8 cellular contexts compared by ENCODE assay signal in the genomic region with DNA sequence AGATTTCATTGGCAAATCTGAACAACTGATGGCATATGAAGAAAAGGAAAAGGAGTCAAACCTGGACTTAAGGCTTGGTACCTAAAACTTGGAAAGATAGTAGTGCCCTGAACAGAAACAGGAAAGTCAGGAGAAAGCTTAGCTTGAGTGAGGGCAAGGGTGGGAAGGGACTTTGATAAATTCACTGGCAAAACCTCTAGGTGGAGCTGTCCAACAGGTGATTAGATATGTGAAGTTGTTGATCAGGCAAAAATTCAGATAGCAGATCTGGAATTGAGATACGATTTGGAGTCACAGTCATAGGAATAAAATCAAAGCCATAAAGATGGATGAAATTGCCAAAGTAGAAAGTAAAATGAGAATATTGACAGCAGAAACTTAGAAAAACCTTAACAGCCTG. TPM values are rescaled to one million over a fixed set of nuclear protein-coding genes. Genes with fewer than 3 reads are reported as not detected.
DNase-seq lines count a peak whose midpoint lies in the region; ATAC-seq, FAIRE-seq and TF ChIP-seq lines count a peak whose summit lies in the region.

No MANE protein-coding gene starts in this region.

- no peak overlapping the region for H3K4me3 Mint-ChIP-seq in activated T-helper 17 cell treated with anti-CD3 and anti-CD28 coated beads, Interleukin-2, amount 50 U/mL, for 72 hours

- POLR2A ChIA-PET in HEK293 (lab: Yijun Ruan, JAX) = no interaction called here

- peaks cover 6% of the 10 kb centered on the region for H3K4me1 Mint-ChIP-seq in activated T-helper 17 cell treated with anti-CD3 and anti-CD28 coated beads, Interleukin-2, amount 50 U/mL, for 72 hours

- no peak overlapping the region for H3K4me3 ChIP-seq in HEK293 (ENCODE audit: low read depth, low read length)

- FAIRE-seq in A204.1 (lab: Jason Lieb, UNC) = peak; percentile 43

- H3K4me1 ChIP-seq in HEK293 (ENCODE audit: control insufficient read depth, insufficient read depth, low read length) = no peaks in the 10 kb centered on the region

- no peaks in the 10 kb centered on the region for H3K36me3 ChIP-seq in HEK293 (ENCODE audit: control insufficient read depth in 2 of 2, insufficient read depth in 1 of 2, low read length in 2 of 2)

- CTCF ChIA-PET in HEK293 (lab: Yijun Ruan, JAX) = interaction anchor here (0.6 to 3.1 kb wide), 23 partner anchors 8 to 1816 kb away, joined by 3 to 23 read pairs (median 4); no protein-coding TSS in a partner anchor

- DNase-seq in DMS79 (lab: John Stamatoyannopoulos, UW) (peak; percentile 6), NCI-H2196 (lab: John Stamatoyannopoulos, UW; ENCODE audit: unreplicated experiment) (peak; percentile 55), left ventricle myocardium superior (no peak)
- peak in 2 of 3 experiments; percentile 13 to 58 for DNase-seq in stimulated activated CD4-positive, alpha-beta T cell treated with anti-CD3 and anti-CD28 coated beads, TNF-alpha, amount 100 ng/mL, for 24 hours (ENCODE audit: low read depth in 3 of 3)

- no peak for TF ChIP-seq CTCF in HEK293 (tag by site-specific recombination; IDR thresholded peaks at IDR 0.05)

- intact Hi-C loops in left ventricle myocardium superior (cut with micrococcal nuclease) = no loop called here

- H3K9me3 ChIP-seq in HEK293 (ENCODE audit: control insufficient read depth, insufficient read depth, low read depth, low read length) = no peaks in the 10 kb centered on the region

- H3K9me3 Mint-ChIP-seq in activated T-helper 17 cell treated with anti-CD3 and anti-CD28 coated beads, Interleukin-2, amount 50 U/mL, for 72 hours = no peaks in the 10 kb centered on the region

- H3K27ac Mint-ChIP-seq in activated T-helper 17 cell treated with anti-CD3 and anti-CD28 coated beads, Interleukin-2, amount 50 U/mL, for 72 hours = no peak overlapping the region

- no peaks in the 10 kb centered on the region for H3K36me3 Mint-ChIP-seq in activated T-helper 17 cell treated with anti-CD3 and anti-CD28 coated beads, Interleukin-2, amount 50 U/mL, for 72 hours (ENCODE audit: low read depth)

- ATAC-seq in activated T-helper 17 cell treated with anti-CD3 and anti-CD28 coated beads, Interleukin-2, amount 50 U/mL, for 72 hours (replicated peaks) = peak; percentile 79
- ATAC-seq in left ventricle myocardium superior = peak; percentile 48
- no peak for ATAC-seq in HG03135 (IDR thresholded peaks at IDR 0.05; ENCODE audit: unreplicated experiment)

- H3K27me3 Mint-ChIP-seq in activated T-helper 17 cell treated with anti-CD3 and anti-CD28 coated beads, Interleukin-2, amount 50 U/mL, for 72 hours = peaks cover 4% of the 10 kb centered on the region

- no peak overlapping the region for H3K27ac ChIP-seq in HEK293 (ENCODE audit: extremely low read depth, low read depth, low read length)

TF ChIP-seq in HEK293, 187 proteins besides CTCF, POLR2A, EP300 and RAD21 (continues in another document):
- TF ChIP-seq ZNF248 (tag by site-specific recombination; IDR thresholded peaks at IDR 0.05) (no peak), ZNF2 (tag by site-specific recombination; IDR thresholded peaks at IDR 0.05) (peak; percentile 84), ZNF324 (tag by site-specific recombination; IDR thresholded peaks at IDR 0.05) (no peak), ZNF335 (tag by site-specific recombination; conservative IDR thresholded peaks at IDR 0.05) (no peak), ZNF658 (tag by site-specific recombination; IDR thresholded peaks at IDR 0.05) (no peak), ZNF654 (tag by site-specific recombination; IDR thresholded peaks at IDR 0.05; ENCODE audit: low read depth) (peak; percentile 98), ZBTB17 (tag by site-specific recombination; IDR thresholded peaks at IDR 0.05) (peak; percentile 93), ZNF514 (tag by site-specific recombination; IDR thresholded peaks at IDR 0.05) (no peak), ZNF501 (tag by site-specific recombination; IDR thresholded peaks at IDR 0.05) (0 out of 2 replicates have a peak, but pooled peaks have one; percentile 16), ZBTB48 (tag by site-specific recombination; IDR thresholded peaks at IDR 0.05) (no peak), KLF8 (tag by site-specific recombination; IDR thresholded peaks at IDR 0.05) (no peak), ZNF626 (tag by site-specific recombination; IDR thresholded peaks at IDR 0.05) (no peak), ZNF560 (tag by site-specific recombination; IDR thresholded peaks at IDR 0.05; ENCODE audit: borderline replicate concordance) (no peak), PRDM1 (tag by site-specific recombination; IDR thresholded peaks at IDR 0.05) (peak; percentile 76)
- TF ChIP-seq, protein P1, sequence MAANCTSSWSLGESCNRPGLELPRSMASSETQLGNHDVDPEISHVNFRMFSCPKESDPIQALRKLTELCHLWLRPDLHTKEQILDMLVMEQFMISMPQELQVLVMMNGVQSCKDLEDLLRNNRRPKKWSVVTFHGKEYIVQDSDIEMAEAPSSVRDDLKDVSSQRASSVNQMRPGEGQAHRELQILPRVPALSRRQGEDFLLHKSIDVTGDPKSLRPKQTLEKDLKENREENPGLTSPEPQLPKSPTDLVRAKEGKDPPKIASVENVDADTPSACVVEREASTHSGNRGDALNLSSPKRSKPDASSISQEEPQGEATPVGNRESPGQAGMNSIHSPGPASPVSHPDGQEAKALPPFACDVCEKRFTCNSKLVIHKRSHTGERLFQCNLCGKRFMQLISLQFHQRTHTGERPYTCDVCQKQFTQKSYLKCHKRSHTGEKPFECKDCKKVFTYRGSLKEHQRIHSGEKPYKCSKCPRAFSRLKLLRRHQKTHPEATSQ (tag by site-specific recombination; IDR thresholded peaks at IDR 0.05) = no peak
- TF ChIP-seq, protein P2, sequence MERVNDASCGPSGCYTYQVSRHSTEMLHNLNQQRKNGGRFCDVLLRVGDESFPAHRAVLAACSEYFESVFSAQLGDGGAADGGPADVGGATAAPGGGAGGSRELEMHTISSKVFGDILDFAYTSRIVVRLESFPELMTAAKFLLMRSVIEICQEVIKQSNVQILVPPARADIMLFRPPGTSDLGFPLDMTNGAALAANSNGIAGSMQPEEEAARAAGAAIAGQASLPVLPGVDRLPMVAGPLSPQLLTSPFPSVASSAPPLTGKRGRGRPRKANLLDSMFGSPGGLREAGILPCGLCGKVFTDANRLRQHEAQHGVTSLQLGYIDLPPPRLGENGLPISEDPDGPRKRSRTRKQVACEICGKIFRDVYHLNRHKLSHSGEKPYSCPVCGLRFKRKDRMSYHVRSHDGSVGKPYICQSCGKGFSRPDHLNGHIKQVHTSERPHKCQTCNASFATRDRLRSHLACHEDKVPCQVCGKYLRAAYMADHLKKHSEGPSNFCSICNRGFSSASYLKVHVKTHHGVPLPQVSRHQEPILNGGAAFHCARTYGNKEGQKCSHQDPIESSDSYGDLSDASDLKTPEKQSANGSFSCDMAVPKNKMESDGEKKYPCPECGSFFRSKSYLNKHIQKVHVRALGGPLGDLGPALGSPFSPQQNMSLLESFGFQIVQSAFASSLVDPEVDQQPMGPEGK (tag by site-specific recombination; IDR thresholded peaks at IDR 0.05) = no peak
- TF ChIP-seq, protein P3, sequence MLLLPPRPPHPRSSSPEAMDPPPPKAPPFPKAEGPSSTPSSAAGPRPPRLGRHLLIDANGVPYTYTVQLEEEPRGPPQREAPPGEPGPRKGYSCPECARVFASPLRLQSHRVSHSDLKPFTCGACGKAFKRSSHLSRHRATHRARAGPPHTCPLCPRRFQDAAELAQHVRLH (tag by site-specific recombination; IDR thresholded peaks at IDR 0.05) = no peak
- TF ChIP-seq, protein P4, sequence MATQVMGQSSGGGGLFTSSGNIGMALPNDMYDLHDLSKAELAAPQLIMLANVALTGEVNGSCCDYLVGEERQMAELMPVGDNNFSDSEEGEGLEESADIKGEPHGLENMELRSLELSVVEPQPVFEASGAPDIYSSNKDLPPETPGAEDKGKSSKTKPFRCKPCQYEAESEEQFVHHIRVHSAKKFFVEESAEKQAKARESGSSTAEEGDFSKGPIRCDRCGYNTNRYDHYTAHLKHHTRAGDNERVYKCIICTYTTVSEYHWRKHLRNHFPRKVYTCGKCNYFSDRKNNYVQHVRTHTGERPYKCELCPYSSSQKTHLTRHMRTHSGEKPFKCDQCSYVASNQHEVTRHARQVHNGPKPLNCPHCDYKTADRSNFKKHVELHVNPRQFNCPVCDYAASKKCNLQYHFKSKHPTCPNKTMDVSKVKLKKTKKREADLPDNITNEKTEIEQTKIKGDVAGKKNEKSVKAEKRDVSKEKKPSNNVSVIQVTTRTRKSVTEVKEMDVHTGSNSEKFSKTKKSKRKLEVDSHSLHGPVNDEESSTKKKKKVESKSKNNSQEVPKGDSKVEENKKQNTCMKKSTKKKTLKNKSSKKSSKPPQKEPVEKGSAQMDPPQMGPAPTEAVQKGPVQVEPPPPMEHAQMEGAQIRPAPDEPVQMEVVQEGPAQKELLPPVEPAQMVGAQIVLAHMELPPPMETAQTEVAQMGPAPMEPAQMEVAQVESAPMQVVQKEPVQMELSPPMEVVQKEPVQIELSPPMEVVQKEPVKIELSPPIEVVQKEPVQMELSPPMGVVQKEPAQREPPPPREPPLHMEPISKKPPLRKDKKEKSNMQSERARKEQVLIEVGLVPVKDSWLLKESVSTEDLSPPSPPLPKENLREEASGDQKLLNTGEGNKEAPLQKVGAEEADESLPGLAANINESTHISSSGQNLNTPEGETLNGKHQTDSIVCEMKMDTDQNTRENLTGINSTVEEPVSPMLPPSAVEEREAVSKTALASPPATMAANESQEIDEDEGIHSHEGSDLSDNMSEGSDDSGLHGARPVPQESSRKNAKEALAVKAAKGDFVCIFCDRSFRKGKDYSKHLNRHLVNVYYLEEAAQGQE (tag by site-specific recombination; IDR thresholded peaks at IDR 0.05) = peak; percentile 42; the same call in 1 of the 2 replicates

RNA-seq across cellular contexts. Expression of a gene that starts 16.1 kb away (rescaled TPM):
- 100 to 1,000 TPM in 1 of 2 donors, 10 to 100 TPM in 1; 77.2 to 209 TPM for total RNA-seq in activated T-helper 17 cell treated with anti-CD3 and anti-CD28 coated beads, Interleukin-2, amount 50 U/mL, for 72 hours
- total RNA-seq in left ventricle myocardium superior = 37.7 TPM

RNA-seq across cellular contexts. Expression of a gene that starts 44.3 kb away (rescaled TPM):
- under 1 TPM in 1 of 2 donors, not detected in 1; 0.26 TPM for total RNA-seq in activated T-helper 17 cell treated with anti-CD3 and anti-CD28 coated beads, Interleukin-2, amount 50 U/mL, for 72 hours
- total RNA-seq in left ventricle myocardium superior = 0.59 TPM
